ENCODE assay signal across 8 cellular contexts in genomic region chr3:182713743-182714517, GRCh38.
DNase-seq lines count a peak whose midpoint lies in the region; ATAC-seq, FAIRE-seq and TF ChIP-seq lines count a peak whose summit lies in the region.

No MANE protein-coding gene starts in this region.

- H3K4me2 ChIP-seq in astrocyte (ENCODE audit: low read length): no peak overlapping the region

- ATAC-seq in GM19351 (IDR thresholded peaks at IDR 0.05; ENCODE audit: unreplicated experiment) (peak; percentile 45), HG03469 (IDR thresholded peaks at IDR 0.05; ENCODE audit: unreplicated experiment) (peak; percentile 36)
- peak; percentile 71 for ATAC-seq in stimulated activated naive CD8-positive, alpha-beta T cell treated with anti-CD3 and anti-CD28 coated beads, Interleukin-15, amount 100 ng/mL, for 72 hours

- no peaks in the 10 kb centered on the region for H3K27me3 ChIP-seq in astrocyte (ENCODE audit: insufficient read depth, low read length)

- H3K27me3 Mint-ChIP-seq in astrocyte (ENCODE audit: low read depth, unreplicated experiment) (peaks cover 2% of the 10 kb centered on the region), immature natural killer cell (ENCODE audit: low read depth in 3 of 3) (peaks cover 0 to 4% (median 0%) of the 10 kb centered on the region in 3 donors)
- peaks cover 2% of the 10 kb centered on the region for H3K27me3 Mint-ChIP-seq in stimulated activated naive CD8-positive, alpha-beta T cell treated with anti-CD3 and anti-CD28 coated beads, Interleukin-15, amount 100 ng/mL, for 72 hours

- H3K4me3 Mint-ChIP-seq in astrocyte (ENCODE audit: unreplicated experiment) (no peak overlapping the region), immature natural killer cell (no peak overlapping the region)
- H3K4me3 Mint-ChIP-seq in stimulated activated naive CD8-positive, alpha-beta T cell treated with anti-CD3 and anti-CD28 coated beads, Interleukin-15, amount 100 ng/mL, for 72 hours: no peak overlapping the region

- H3K4me1 Mint-ChIP-seq in astrocyte (ENCODE audit: low read depth, unreplicated experiment) (no peaks in the 10 kb centered on the region), immature natural killer cell (peaks cover 2 to 8% of the 10 kb centered on the region in 2 donors)
- H3K4me1 Mint-ChIP-seq in stimulated activated naive CD8-positive, alpha-beta T cell treated with anti-CD3 and anti-CD28 coated beads, Interleukin-15, amount 100 ng/mL, for 72 hours: peaks cover 20% of the 10 kb centered on the region

- no peaks in the 10 kb centered on the region for H3K36me3 Mint-ChIP-seq in astrocyte (ENCODE audit: low read depth, unreplicated experiment)
- no peaks in the 10 kb centered on the region for H3K36me3 Mint-ChIP-seq in immature natural killer cell

- FAIRE-seq in astrocyte (lab: Jason Lieb, UNC): peak; percentile 52

- no peak overlapping the region for H3K4me3 ChIP-seq in astrocyte (ENCODE audit: insufficient read depth, low read depth, low read length)

- H3K36me3 ChIP-seq in astrocyte (ENCODE audit: insufficient read depth, low read length): no peaks in the 10 kb centered on the region

- H2AFZ ChIP-seq in astrocyte (ENCODE audit: low read depth, low read length): no peak overlapping the region

- no peak overlapping the region for H3K9ac ChIP-seq in astrocyte (ENCODE audit: low read length)

- H3K27ac Mint-ChIP-seq in astrocyte (ENCODE audit: unreplicated experiment): no peak overlapping the region
- H3K27ac Mint-ChIP-seq in immature natural killer cell: no peak overlapping the region
- H3K27ac Mint-ChIP-seq in stimulated activated naive CD8-positive, alpha-beta T cell treated with anti-CD3 and anti-CD28 coated beads, Interleukin-15, amount 100 ng/mL, for 72 hours: no peak overlapping the region

- DNase-seq in D341Med (ENCODE audit: low spot score) (peak; percentile 60), NCI-H510A (lab: John Stamatoyannopoulos, UW) (peak; percentile 28), astrocyte (ENCODE audit: low read depth) (peak; percentile 45), immature natural killer cell (peak; percentile 15 to 34 (median 31))
- DNase-seq in stimulated activated naive CD8-positive, alpha-beta T cell treated with anti-CD3 and anti-CD28 coated beads, Interleukin-15, amount 100 ng/mL, for 72 hours: no peak
- no peak for DNase-seq in activated CD4-positive, CD25-positive, alpha-beta regulatory T cell (lab: John Stamatoyannopoulos, UW)

- no peak overlapping the region for H3K27ac ChIP-seq in astrocyte (ENCODE audit: low read depth, low read length)

- H4K20me1 ChIP-seq in astrocyte (ENCODE audit: insufficient read depth, low read length): no peaks in the 10 kb centered on the region

- peak; percentile 75 for TF ChIP-seq CTCF in astrocyte (IDR thresholded peaks at IDR 0.05; ENCODE audit: insufficient read depth, low read depth, low read length)

- no peaks in the 10 kb centered on the region for H3K79me2 ChIP-seq in astrocyte (ENCODE audit: insufficient read depth, low read length)

- H3K9me3 ChIP-seq in astrocyte (ENCODE audit: insufficient read depth, low read depth, low read length): no peaks in the 10 kb centered on the region

- H3K4me1 ChIP-seq in astrocyte (ENCODE audit: insufficient read depth, low read length): no peaks in the 10 kb centered on the region

- H3K9me3 Mint-ChIP-seq in astrocyte (ENCODE audit: unreplicated experiment) (no peaks in the 10 kb centered on the region), immature natural killer cell (no peaks in the 10 kb centered on the region)
- H3K9me3 Mint-ChIP-seq in stimulated activated naive CD8-positive, alpha-beta T cell treated with anti-CD3 and anti-CD28 coated beads, Interleukin-15, amount 100 ng/mL, for 72 hours: no peaks in the 10 kb centered on the region

Comparison
In these comparisons a context has a peak if more than half of its experiments do, and no peak if none do; other contexts are left out.
1. DNase-seq: peak in D341Med (single experiment), NCI-H510A (single experiment), astrocyte (single experiment) and immature natural killer cell (3 of 3); none in stimulated activated naive CD8-positive, alpha-beta T cell treated with anti-CD3 and anti-CD28 coated beads, Interleukin-15, amount 100 ng/mL, for 72 hours (0 of 2) and activated CD4-positive, CD25-positive, alpha-beta regulatory T cell (0 of 4).
2. Peak in every context shown above with its lines, with median percentiles within 50 percentile points of each other: ATAC-seq.